In genomic region chr11:10778217-10778970, GRCh38 we compare ENCODE assay signal across 12 cellular contexts. TPM values are rescaled to one million over a fixed set of nuclear protein-coding genes. Genes with fewer than 3 reads are reported as not detected.
A peak's percentile ranks its signal among the peaks of the same experiment; 100 is the strongest.
DNase-seq lines count a peak whose midpoint lies in the region; ATAC-seq and TF ChIP-seq lines count a peak whose summit lies in the region.
"Had no signal": no experiment of that assay in that cellular context is flagged by ENCODE, and none has a peak within 500 bp of the region (broad histone marks: within the 10 kb centered on the region; RNA-seq: fewer than 3 reads in every experiment).

No MANE protein-coding gene starts in this region.

- no peaks in the 10 kb centered on the region for H3K9me3 Mint-ChIP-seq in GM23338
- no peaks in the 10 kb centered on the region for H3K9me3 Mint-ChIP-seq in central memory CD8-positive, alpha-beta T cell

- H3K4me3 Mint-ChIP-seq in GM23338: no peak overlapping the region
- no peak overlapping the region for H3K4me3 Mint-ChIP-seq in central memory CD8-positive, alpha-beta T cell

- DNase-seq in GM23338 (ENCODE audit: low spot score) (no peak), left lung (peak in 1 of 2 donors; percentile 38), NCI-H446 treated with DMSO at 0.1 percent for 48 hours (lab: John Stamatoyannopoulos, UW) (no peak), cerebellum (ENCODE audit: low spot score) (no peak), RKO (ENCODE audit: low spot score) (no peak)
- DNase-seq in central memory CD8-positive, alpha-beta T cell (ENCODE audit: low spot score in 2 of 2): no peak
- DNase-seq: activated CD4-positive, alpha-beta T cell treated with anti-CD3 and anti-CD28 coated beads for 48 hours; NCI-H1048 had no signal

- no peak overlapping the region for H2AFZ ChIP-seq in GM23338

- H3K36me3 Mint-ChIP-seq in GM23338 (ENCODE audit: low read depth): peaks cover 46% of the 10 kb centered on the region
- H3K36me3 Mint-ChIP-seq in central memory CD8-positive, alpha-beta T cell (ENCODE audit: insufficient read depth): peaks cover 54% of the 10 kb centered on the region

- H3K4me1 ChIP-seq in GM23338 (ENCODE audit: insufficient read depth): no peaks in the 10 kb centered on the region
- H3K4me1 ChIP-seq in left lung: peaks cover 0 to 10% of the 10 kb centered on the region in 2 donors
- H3K4me1 ChIP-seq in subcutaneous abdominal adipose tissue (ENCODE audit: control insufficient read depth in 5 of 5, insufficient read depth in 5 of 5, low read length in 5 of 5): peaks cover 0 to 40% (median 21%) of the 10 kb centered on the region in 5 donors
- H3K4me1 ChIP-seq: ascending aorta had no signal

- H3K27ac ChIP-seq in GM23338 (ENCODE audit: low read depth): 0 out of 2 replicates have a peak overlapping the region, but pooled peaks have one; percentile 6
- peak overlapping the region; percentile 26 to 40 for H3K27ac ChIP-seq in left lung
- peak overlapping the region; percentile 88 for H3K27ac ChIP-seq in subcutaneous abdominal adipose tissue (ENCODE audit: low read depth, low read length)

- H3K27me3 Mint-ChIP-seq in GM23338 (ENCODE audit: insufficient read depth, low read depth, poor library complexity): no peaks in the 10 kb centered on the region
- H3K27me3 Mint-ChIP-seq in central memory CD8-positive, alpha-beta T cell: no peaks in the 10 kb centered on the region
- H3K27me3 Mint-ChIP-seq: progenitor cell of endocrine pancreas had no signal

- H3K27ac Mint-ChIP-seq in GM23338: peak overlapping the region; percentile 41; the same call in 1 of the 2 replicates
- peak overlapping the region; percentile 73 for H3K27ac Mint-ChIP-seq in central memory CD8-positive, alpha-beta T cell (ENCODE audit: low read depth)
- H3K27ac Mint-ChIP-seq: progenitor cell of endocrine pancreas had no signal

- H3K79me2 ChIP-seq in GM23338 (replicated peaks; ENCODE audit: insufficient read depth): no peaks in the 10 kb centered on the region

- ATAC-seq in GM23338 (no peak), left lung (peak; percentile 52), GM21423 (IDR thresholded peaks at IDR 0.05; ENCODE audit: unreplicated experiment) (no peak)
- no peak for ATAC-seq in central memory CD8-positive, alpha-beta T cell (replicated peaks; ENCODE audit: extremely low read depth, poor library complexity, severe bottlenecking)

- TF ChIP-seq CTCF in GM23338 (conservative IDR thresholded peaks at IDR 0.05; ENCODE audit: low read depth in 2 of 2): no peak
- TF ChIP-seq CTCF in left lung (IDR thresholded peaks at IDR 0.05): no peak

- intact Hi-C loops in left lung (cut with DNase I): no loop called here

- peak overlapping the region in 3 of 5 donors; percentile 0 to 49 (median 48) for H3K9ac ChIP-seq in subcutaneous abdominal adipose tissue (ENCODE audit: low read length in 5 of 5)

- no peaks in the 10 kb centered on the region for H3F3A ChIP-seq in GM23338 (replicated peaks; ENCODE audit: low read depth)

- H3K9me3 ChIP-seq in left lung: no peaks in the 10 kb centered on the region
- no peaks in the 10 kb centered on the region for H3K9me3 ChIP-seq in subcutaneous abdominal adipose tissue (ENCODE audit: control insufficient read depth in 5 of 5, low read length in 5 of 5)
- H3K9me3 ChIP-seq: ascending aorta had no signal

- H3K4me2 ChIP-seq in GM23338: no peak overlapping the region

- peaks cover 4% of the 10 kb centered on the region; the same call in 1 of the 3 replicates for H3K4me1 Mint-ChIP-seq in GM23338
- no peaks in the 10 kb centered on the region for H3K4me1 Mint-ChIP-seq in central memory CD8-positive, alpha-beta T cell

- H3K36me3 ChIP-seq in GM23338 (ENCODE audit: insufficient read depth) (peaks cover 21% of the 10 kb centered on the region), left lung (peaks cover 0 to 7% of the 10 kb centered on the region in 2 donors), subcutaneous abdominal adipose tissue (ENCODE audit: control insufficient read depth in 5 of 5, insufficient read depth in 5 of 5, low read length in 5 of 5) (peaks cover 24 to 46% (median 37%) of the 10 kb centered on the region in 5 donors)

- H4K20me1 ChIP-seq in GM23338 (replicated peaks; ENCODE audit: insufficient read depth): no peaks in the 10 kb centered on the region; the same call in 1 of the 2 replicates

- no peaks in the 10 kb centered on the region for H3K27me3 ChIP-seq in GM23338 (ENCODE audit: insufficient read depth)
- H3K27me3 ChIP-seq in left lung: no peaks in the 10 kb centered on the region
- H3K27me3 ChIP-seq in subcutaneous abdominal adipose tissue (ENCODE audit: control insufficient read depth in 5 of 5, insufficient read depth in 4 of 5, low read length in 5 of 5): no peaks in the 10 kb centered on the region
- H3K27me3 ChIP-seq: ascending aorta had no signal

- H3K9me2 ChIP-seq in GM23338 (ENCODE audit: insufficient read depth): no peaks in the 10 kb centered on the region

- no peak overlapping the region for H3K4me3 ChIP-seq in GM23338
- no peak overlapping the region for H3K4me3 ChIP-seq in left lung
- no peak overlapping the region for H3K4me3 ChIP-seq in subcutaneous abdominal adipose tissue (ENCODE audit: low read depth in 1 of 5, low read length in 5 of 5)
- H3K4me3 ChIP-seq: ascending aorta had no signal

TF ChIP-seq in GM23338, 12 proteins besides CTCF, POLR2A, EP300 and RAD21:
- no peak for TF ChIP-seq JUNB (IDR thresholded peaks at IDR 0.05; ENCODE audit: unreplicated experiment)
- TF ChIP-seq, protein P1, sequence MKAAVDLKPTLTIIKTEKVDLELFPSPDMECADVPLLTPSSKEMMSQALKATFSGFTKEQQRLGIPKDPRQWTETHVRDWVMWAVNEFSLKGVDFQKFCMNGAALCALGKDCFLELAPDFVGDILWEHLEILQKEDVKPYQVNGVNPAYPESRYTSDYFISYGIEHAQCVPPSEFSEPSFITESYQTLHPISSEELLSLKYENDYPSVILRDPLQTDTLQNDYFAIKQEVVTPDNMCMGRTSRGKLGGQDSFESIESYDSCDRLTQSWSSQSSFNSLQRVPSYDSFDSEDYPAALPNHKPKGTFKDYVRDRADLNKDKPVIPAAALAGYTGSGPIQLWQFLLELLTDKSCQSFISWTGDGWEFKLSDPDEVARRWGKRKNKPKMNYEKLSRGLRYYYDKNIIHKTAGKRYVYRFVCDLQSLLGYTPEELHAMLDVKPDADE (IDR thresholded peaks at IDR 0.05): no peak
- no peak for TF ChIP-seq CREB1 (CRISPR knock-in tag; IDR thresholded peaks at IDR 0.05; ENCODE audit: low read depth)
- TF ChIP-seq STAT1 (IDR thresholded peaks at IDR 0.05; ENCODE audit: unreplicated experiment): no peak
TF ChIP-seq in GM23338: peak in this region for 0.

RNA-seq across cellular contexts. Expression of gene CTR9, which starts 27.3 kb away (rescaled TPM):
- total RNA-seq in GM23338 (2014; rRNA removed; shearing (Covaris generic)): 32.7 and 33.3 TPM in 2 replicates
- 25.1 and 29.0 TPM in 2 replicates for polyA plus RNA-seq in GM23338 (2016; fragmentation: Nextera tagmentation; extraction: Ambion mirVana)
- total RNA-seq in left lung (10 to 100 TPM; 33.8 to 38.4 TPM), cerebellum (31.8 TPM)

RNA-seq across cellular contexts. Expression of gene EIF4G2, which starts 30.3 kb away (rescaled TPM):
- total RNA-seq in GM23338 (2014; rRNA removed; shearing (Covaris generic)): 788 and 801 TPM in 2 replicates
- 312 and 358 TPM in 2 replicates for polyA plus RNA-seq in GM23338 (2016; fragmentation: Nextera tagmentation; extraction: Ambion mirVana)
- total RNA-seq in left lung: 1,000 to 10,000 TPM in 1 of 2 donors, 100 to 1,000 TPM in 1; 852 to 1,027 TPM
- total RNA-seq in cerebellum: 710 TPM

Comparison
In these comparisons a context has a peak if more than half of its experiments do, and no peak if none do; other contexts are left out.
1. H3K27ac ChIP-seq: peak in every context shown above with its lines; median percentile 88 in subcutaneous abdominal adipose tissue; 33 in left lung; 6 in GM23338.